ENCODE assay signal across 1 cellular context in the genomic region with DNA sequence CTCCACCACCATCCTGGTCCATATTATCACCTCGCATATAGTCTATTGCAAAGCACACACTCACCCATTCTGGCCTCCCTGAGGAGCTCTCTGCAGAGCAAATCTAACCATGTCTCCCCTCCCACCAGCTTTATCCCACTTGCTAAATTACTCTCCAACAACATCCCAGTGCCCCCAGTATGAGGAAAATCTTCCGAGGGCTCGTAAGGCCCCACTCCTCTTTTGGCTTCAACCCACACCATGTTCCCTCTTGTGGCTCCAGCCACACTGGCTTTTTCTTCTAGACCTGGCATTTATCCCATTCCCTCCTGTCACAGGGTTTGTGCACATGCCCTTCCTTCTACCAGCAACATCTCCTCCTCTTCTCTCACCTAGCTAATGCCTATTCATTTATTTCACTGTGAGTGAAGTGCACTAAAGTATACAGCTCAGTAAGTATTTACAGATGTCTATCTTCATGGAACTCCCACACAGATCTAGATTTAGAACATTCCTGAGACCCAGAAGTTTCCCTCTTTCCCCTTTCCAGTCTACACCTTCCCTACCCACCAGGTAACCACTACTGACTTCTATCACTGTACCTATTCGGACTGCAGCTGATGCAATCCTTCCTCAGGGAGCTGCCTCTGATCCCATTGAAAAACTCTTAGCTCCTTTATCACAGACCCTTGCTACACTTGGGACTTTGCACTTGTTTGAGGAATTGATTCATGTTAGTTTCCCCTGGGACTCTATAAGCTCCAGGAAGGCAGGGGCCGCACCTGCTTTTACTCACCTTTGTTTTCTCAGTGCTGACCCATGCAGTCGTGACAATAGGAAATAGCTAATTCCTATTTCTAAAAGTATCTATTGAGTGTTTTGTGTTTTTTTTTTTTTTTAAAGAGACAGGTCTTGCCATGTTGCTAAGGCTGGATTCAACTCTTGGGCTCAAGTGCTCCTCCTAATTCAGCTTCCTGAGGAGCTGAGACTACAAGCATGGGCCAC.
TF ChIP-seq lines count a peak whose summit lies in the region.

No MANE protein-coding gene starts in this region.

TF ChIP-seq in HepG2, 621 proteins besides CTCF, POLR2A, EP300 and RAD21 (continued from another document and continues in another):
- TF ChIP-seq, protein P1, sequence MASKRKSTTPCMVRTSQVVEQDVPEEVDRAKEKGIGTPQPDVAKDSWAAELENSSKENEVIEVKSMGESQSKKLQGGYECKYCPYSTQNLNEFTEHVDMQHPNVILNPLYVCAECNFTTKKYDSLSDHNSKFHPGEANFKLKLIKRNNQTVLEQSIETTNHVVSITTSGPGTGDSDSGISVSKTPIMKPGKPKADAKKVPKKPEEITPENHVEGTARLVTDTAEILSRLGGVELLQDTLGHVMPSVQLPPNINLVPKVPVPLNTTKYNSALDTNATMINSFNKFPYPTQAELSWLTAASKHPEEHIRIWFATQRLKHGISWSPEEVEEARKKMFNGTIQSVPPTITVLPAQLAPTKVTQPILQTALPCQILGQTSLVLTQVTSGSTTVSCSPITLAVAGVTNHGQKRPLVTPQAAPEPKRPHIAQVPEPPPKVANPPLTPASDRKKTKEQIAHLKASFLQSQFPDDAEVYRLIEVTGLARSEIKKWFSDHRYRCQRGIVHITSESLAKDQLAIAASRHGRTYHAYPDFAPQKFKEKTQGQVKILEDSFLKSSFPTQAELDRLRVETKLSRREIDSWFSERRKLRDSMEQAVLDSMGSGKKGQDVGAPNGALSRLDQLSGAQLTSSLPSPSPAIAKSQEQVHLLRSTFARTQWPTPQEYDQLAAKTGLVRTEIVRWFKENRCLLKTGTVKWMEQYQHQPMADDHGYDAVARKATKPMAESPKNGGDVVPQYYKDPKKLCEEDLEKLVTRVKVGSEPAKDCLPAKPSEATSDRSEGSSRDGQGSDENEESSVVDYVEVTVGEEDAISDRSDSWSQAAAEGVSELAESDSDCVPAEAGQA (IDR thresholded peaks at IDR 0.05; ENCODE audit: low read depth): no peak
- TF ChIP-seq, protein P1 (CRISPR knock-in tag; IDR thresholded peaks at IDR 0.05; ENCODE audit: borderline replicate concordance): no peak
- peak; percentile 13; the same call in 1 of the 2 replicates for TF ChIP-seq ZNF24 (IDR thresholded peaks at IDR 0.05)
- peak; percentile 81 for TF ChIP-seq HMG20A (CRISPR knock-in tag; IDR thresholded peaks at IDR 0.05; ENCODE audit: borderline replicate concordance)
- peak; percentile 69; the same call in 1 of the 2 replicates for TF ChIP-seq FOXJ3 (CRISPR knock-in tag; IDR thresholded peaks at IDR 0.05; ENCODE audit: borderline replicate concordance)
- 0 out of 2 replicates have a peak, but pooled peaks have one; percentile 54 for TF ChIP-seq ZSCAN9 (CRISPR knock-in tag; IDR thresholded peaks at IDR 0.05; ENCODE audit: borderline replicate concordance)
- TF ChIP-seq, protein P2, sequence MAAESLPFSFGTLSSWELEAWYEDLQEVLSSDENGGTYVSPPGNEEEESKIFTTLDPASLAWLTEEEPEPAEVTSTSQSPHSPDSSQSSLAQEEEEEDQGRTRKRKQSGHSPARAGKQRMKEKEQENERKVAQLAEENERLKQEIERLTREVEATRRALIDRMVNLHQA (CRISPR knock-in tag; IDR thresholded peaks at IDR 0.05): no peak
- TF ChIP-seq ZNF616 (CRISPR knock-in tag; IDR thresholded peaks at IDR 0.05; ENCODE audit: low read depth): no peak
- TF ChIP-seq, protein P3, sequence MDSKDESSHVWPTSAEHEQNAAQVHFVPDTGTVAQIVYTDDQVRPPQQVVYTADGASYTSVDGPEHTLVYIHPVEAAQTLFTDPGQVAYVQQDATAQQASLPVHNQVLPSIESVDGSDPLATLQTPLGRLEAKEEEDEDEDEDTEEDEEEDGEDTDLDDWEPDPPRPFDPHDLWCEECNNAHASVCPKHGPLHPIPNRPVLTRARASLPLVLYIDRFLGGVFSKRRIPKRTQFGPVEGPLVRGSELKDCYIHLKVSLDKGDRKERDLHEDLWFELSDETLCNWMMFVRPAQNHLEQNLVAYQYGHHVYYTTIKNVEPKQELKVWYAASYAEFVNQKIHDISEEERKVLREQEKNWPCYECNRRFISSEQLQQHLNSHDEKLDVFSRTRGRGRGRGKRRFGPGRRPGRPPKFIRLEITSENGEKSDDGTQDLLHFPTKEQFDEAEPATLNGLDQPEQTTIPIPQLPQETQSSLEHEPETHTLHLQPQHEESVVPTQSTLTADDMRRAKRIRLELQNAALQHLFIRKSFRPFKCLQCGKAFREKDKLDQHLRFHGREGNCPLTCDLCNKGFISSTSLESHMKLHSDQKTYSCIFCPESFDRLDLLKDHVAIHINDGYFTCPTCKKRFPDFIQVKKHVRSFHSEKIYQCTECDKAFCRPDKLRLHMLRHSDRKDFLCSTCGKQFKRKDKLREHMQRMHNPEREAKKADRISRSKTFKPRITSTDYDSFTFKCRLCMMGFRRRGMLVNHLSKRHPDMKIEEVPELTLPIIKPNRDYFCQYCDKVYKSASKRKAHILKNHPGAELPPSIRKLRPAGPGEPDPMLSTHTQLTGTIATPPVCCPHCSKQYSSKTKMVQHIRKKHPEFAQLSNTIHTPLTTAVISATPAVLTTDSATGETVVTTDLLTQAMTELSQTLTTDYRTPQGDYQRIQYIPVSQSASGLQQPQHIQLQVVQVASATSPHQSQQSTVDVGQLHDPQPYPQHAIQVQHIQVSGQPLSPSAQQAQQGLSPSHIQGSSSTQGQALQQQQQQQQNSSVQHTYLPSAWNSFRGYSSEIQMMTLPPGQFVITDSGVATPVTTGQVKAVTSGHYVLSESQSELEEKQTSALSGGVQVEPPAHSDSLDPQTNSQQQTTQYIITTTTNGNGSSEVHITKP (CRISPR knock-in tag; IDR thresholded peaks at IDR 0.05; ENCODE audit: low read depth): peak; percentile 73; the same call in 1 of the 2 replicates
- TF ChIP-seq, protein P4, sequence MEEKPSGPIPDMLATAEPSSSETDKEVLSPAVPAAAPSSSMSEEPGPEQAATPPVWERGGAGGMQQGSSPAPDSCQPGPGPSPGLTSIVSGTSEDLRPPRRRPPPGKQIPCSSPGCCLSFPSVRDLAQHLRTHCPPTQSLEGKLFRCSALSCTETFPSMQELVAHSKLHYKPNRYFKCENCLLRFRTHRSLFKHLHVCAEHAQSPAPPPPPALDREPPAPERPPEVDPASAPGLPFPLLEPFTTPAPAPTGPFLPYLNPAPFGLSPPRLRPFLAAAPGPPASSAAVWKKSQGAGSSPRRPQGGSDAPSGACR (CRISPR knock-in tag; IDR thresholded peaks at IDR 0.05): peak; percentile 92; the same call in 1 of the 2 replicates
- no peak for TF ChIP-seq PCBP2 (optimal IDR thresholded peaks at IDR 0.05; ENCODE audit: low read depth, low read length, poor library complexity, severe bottlenecking)
- no peak for TF ChIP-seq THYN1 (CRISPR knock-in tag; IDR thresholded peaks at IDR 0.05; ENCODE audit: borderline replicate concordance, low read depth)
- TF ChIP-seq SP5 (CRISPR knock-in tag; IDR thresholded peaks at IDR 0.05; ENCODE audit: borderline replicate concordance, low read depth): peak; percentile 34; the same call in 1 of the 2 replicates
- no peak for TF ChIP-seq ZNF432 (CRISPR knock-in tag; IDR thresholded peaks at IDR 0.05; ENCODE audit: borderline replicate concordance)
- TF ChIP-seq, protein P5, sequence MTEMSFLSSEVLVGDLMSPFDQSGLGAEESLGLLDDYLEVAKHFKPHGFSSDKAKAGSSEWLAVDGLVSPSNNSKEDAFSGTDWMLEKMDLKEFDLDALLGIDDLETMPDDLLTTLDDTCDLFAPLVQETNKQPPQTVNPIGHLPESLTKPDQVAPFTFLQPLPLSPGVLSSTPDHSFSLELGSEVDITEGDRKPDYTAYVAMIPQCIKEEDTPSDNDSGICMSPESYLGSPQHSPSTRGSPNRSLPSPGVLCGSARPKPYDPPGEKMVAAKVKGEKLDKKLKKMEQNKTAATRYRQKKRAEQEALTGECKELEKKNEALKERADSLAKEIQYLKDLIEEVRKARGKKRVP (CRISPR knock-in tag; IDR thresholded peaks at IDR 0.05): peak; percentile 92 to 100
- peak; percentile 77 for TF ChIP-seq PHF5A (CRISPR knock-in tag; IDR thresholded peaks at IDR 0.05; ENCODE audit: low read depth, unreplicated experiment)
- no peak for TF ChIP-seq PHB2 (IDR thresholded peaks at IDR 0.05; ENCODE audit: partially characterized antibody)
- TF ChIP-seq YY1 (IDR thresholded peaks at IDR 0.05; ENCODE audit: insufficient read depth, insufficient replicate concordance, low read depth, low read length): no peak
- TF ChIP-seq ZNF605 (CRISPR knock-in tag; IDR thresholded peaks at IDR 0.05): no peak
- no peak for TF ChIP-seq EED (CRISPR knock-in tag; IDR thresholded peaks at IDR 0.05)
- no peak for TF ChIP-seq DNMT3B (CRISPR knock-in tag; conservative IDR thresholded peaks at IDR 0.05)
- TF ChIP-seq, protein P6, sequence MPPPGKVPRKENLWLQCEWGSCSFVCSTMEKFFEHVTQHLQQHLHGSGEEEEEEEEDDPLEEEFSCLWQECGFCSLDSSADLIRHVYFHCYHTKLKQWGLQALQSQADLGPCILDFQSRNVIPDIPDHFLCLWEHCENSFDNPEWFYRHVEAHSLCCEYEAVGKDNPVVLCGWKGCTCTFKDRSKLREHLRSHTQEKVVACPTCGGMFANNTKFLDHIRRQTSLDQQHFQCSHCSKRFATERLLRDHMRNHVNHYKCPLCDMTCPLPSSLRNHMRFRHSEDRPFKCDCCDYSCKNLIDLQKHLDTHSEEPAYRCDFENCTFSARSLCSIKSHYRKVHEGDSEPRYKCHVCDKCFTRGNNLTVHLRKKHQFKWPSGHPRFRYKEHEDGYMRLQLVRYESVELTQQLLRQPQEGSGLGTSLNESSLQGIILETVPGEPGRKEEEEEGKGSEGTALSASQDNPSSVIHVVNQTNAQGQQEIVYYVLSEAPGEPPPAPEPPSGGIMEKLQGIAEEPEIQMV (CRISPR knock-in tag; IDR thresholded peaks at IDR 0.05; ENCODE audit: low read depth): peak; percentile 77; the same call in 1 of the 2 replicates
- TF ChIP-seq ZEB1 (IDR thresholded peaks at IDR 0.05; ENCODE audit: insufficient replicate concordance, low read depth): peak; percentile 99
- TF ChIP-seq ZNF709 (CRISPR knock-in tag; IDR thresholded peaks at IDR 0.05): no peak
- no peak for TF ChIP-seq TP53 (CRISPR knock-in tag; conservative IDR thresholded peaks at IDR 0.05)
- TF ChIP-seq ZFX (CRISPR knock-in tag; IDR thresholded peaks at IDR 0.05; ENCODE audit: low read depth): peak; percentile 39; the same call in 1 of the 2 replicates
- TF ChIP-seq ZNF124 (CRISPR knock-in tag; IDR thresholded peaks at IDR 0.05): peak; percentile 89; the same call in 1 of the 2 replicates
- peak; percentile 78 for TF ChIP-seq NR2F2 (IDR thresholded peaks at IDR 0.05; ENCODE audit: borderline replicate concordance, low read depth)
- TF ChIP-seq ZNF180 (CRISPR knock-in tag; IDR thresholded peaks at IDR 0.05; ENCODE audit: borderline replicate concordance, low read depth): no peak
- no peak for TF ChIP-seq ZNF563 (CRISPR knock-in tag; IDR thresholded peaks at IDR 0.05)
- peak; percentile 89; the same call in 1 of the 2 replicates for TF ChIP-seq ZSCAN29 (CRISPR knock-in tag; conservative IDR thresholded peaks at IDR 0.05)
- TF ChIP-seq ESRRA (CRISPR knock-in tag; IDR thresholded peaks at IDR 0.05; ENCODE audit: low read depth): peak; percentile 70; the same call in 1 of the 2 replicates
- TF ChIP-seq U2AF1 (optimal IDR thresholded peaks at IDR 0.05; ENCODE audit: low read depth, low read length): no peak
- TF ChIP-seq WIZ (CRISPR knock-in tag; IDR thresholded peaks at IDR 0.05): no peak
- TF ChIP-seq, protein P7, sequence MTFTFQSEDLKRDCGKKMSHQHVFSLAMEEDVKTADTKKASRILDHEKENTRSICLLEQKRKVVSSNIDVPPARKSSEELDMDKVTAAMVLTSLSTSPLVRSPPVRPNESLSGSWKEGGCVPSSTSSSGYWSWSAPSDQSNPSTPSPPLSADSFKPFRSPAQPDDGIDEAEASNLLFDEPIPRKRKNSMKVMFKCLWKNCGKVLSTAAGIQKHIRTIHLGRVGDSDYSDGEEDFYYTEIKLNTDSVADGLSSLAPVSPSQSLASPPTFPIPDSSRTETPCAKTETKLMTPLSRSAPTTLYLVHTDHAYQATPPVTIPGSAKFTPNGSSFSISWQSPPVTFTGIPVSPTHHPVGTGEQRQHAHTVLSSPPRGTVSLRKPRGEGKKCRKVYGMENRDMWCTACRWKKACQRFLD (CRISPR knock-in tag; IDR thresholded peaks at IDR 0.05; ENCODE audit: borderline replicate concordance): no peak
- TF ChIP-seq PRMT3 (CRISPR knock-in tag; IDR thresholded peaks at IDR 0.05; ENCODE audit: borderline replicate concordance, low read depth): no peak
- TF ChIP-seq, protein P8, sequence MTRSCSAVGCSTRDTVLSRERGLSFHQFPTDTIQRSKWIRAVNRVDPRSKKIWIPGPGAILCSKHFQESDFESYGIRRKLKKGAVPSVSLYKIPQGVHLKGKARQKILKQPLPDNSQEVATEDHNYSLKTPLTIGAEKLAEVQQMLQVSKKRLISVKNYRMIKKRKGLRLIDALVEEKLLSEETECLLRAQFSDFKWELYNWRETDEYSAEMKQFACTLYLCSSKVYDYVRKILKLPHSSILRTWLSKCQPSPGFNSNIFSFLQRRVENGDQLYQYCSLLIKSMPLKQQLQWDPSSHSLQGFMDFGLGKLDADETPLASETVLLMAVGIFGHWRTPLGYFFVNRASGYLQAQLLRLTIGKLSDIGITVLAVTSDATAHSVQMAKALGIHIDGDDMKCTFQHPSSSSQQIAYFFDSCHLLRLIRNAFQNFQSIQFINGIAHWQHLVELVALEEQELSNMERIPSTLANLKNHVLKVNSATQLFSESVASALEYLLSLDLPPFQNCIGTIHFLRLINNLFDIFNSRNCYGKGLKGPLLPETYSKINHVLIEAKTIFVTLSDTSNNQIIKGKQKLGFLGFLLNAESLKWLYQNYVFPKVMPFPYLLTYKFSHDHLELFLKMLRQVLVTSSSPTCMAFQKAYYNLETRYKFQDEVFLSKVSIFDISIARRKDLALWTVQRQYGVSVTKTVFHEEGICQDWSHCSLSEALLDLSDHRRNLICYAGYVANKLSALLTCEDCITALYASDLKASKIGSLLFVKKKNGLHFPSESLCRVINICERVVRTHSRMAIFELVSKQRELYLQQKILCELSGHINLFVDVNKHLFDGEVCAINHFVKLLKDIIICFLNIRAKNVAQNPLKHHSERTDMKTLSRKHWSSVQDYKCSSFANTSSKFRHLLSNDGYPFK (CRISPR knock-in tag; IDR thresholded peaks at IDR 0.05; ENCODE audit: borderline replicate concordance): no peak
- TF ChIP-seq MAFG (CRISPR knock-in tag; IDR thresholded peaks at IDR 0.05): no peak
- TF ChIP-seq NKX3-1 (CRISPR knock-in tag; IDR thresholded peaks at IDR 0.05): no peak
- no peak for TF ChIP-seq KLF9 (CRISPR knock-in tag; IDR thresholded peaks at IDR 0.05; ENCODE audit: low read depth)
